ENCODE assay signal across 1 cellular context in genomic region chr2:159615187-159615935, GRCh38.
TF ChIP-seq lines count a peak whose summit lies in the region.

No MANE protein-coding gene starts in this region.

TF ChIP-seq in HepG2, 621 proteins besides CTCF, POLR2A, EP300 and RAD21 (continued from another document and continues in another):
- TF ChIP-seq, protein P1, sequence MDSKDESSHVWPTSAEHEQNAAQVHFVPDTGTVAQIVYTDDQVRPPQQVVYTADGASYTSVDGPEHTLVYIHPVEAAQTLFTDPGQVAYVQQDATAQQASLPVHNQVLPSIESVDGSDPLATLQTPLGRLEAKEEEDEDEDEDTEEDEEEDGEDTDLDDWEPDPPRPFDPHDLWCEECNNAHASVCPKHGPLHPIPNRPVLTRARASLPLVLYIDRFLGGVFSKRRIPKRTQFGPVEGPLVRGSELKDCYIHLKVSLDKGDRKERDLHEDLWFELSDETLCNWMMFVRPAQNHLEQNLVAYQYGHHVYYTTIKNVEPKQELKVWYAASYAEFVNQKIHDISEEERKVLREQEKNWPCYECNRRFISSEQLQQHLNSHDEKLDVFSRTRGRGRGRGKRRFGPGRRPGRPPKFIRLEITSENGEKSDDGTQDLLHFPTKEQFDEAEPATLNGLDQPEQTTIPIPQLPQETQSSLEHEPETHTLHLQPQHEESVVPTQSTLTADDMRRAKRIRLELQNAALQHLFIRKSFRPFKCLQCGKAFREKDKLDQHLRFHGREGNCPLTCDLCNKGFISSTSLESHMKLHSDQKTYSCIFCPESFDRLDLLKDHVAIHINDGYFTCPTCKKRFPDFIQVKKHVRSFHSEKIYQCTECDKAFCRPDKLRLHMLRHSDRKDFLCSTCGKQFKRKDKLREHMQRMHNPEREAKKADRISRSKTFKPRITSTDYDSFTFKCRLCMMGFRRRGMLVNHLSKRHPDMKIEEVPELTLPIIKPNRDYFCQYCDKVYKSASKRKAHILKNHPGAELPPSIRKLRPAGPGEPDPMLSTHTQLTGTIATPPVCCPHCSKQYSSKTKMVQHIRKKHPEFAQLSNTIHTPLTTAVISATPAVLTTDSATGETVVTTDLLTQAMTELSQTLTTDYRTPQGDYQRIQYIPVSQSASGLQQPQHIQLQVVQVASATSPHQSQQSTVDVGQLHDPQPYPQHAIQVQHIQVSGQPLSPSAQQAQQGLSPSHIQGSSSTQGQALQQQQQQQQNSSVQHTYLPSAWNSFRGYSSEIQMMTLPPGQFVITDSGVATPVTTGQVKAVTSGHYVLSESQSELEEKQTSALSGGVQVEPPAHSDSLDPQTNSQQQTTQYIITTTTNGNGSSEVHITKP (CRISPR knock-in tag; IDR thresholded peaks at IDR 0.05; ENCODE audit: low read depth), result peak; percentile 74
- peak; percentile 31; the same call in 1 of the 2 replicates for TF ChIP-seq DR1 (CRISPR knock-in tag; IDR thresholded peaks at IDR 0.05)
- 0 out of 2 replicates have a peak, but pooled peaks have one; percentile 35 for TF ChIP-seq ATF2 (CRISPR knock-in tag; IDR thresholded peaks at IDR 0.05)
- no peak for TF ChIP-seq DPF2 (CRISPR knock-in tag; IDR thresholded peaks at IDR 0.05; ENCODE audit: borderline replicate concordance, low read depth)
- TF ChIP-seq ZNF501 (CRISPR knock-in tag; IDR thresholded peaks at IDR 0.05), result peak; percentile 70; the same call in 1 of the 2 replicates
- TF ChIP-seq JARID2 (CRISPR knock-in tag; IDR thresholded peaks at IDR 0.05; ENCODE audit: insufficient replicate concordance), result no peak
- TF ChIP-seq HIC2 (CRISPR knock-in tag; IDR thresholded peaks at IDR 0.05; ENCODE audit: low read depth), result no peak
- no peak for TF ChIP-seq ZNF3 (CRISPR knock-in tag; IDR thresholded peaks at IDR 0.05)
- TF ChIP-seq AHR (CRISPR knock-in tag; IDR thresholded peaks at IDR 0.05), result 0 out of 2 replicates have a peak, but pooled peaks have one; percentile 86
- TF ChIP-seq HNRNPL (IDR thresholded peaks at IDR 0.05; ENCODE audit: low read depth, low read length), result 0 out of 2 replicates have a peak, but pooled peaks have one; percentile 60
- peak; percentile 90 for TF ChIP-seq HOMEZ (CRISPR knock-in tag; IDR thresholded peaks at IDR 0.05; ENCODE audit: low read depth)
- TF ChIP-seq, protein P2, sequence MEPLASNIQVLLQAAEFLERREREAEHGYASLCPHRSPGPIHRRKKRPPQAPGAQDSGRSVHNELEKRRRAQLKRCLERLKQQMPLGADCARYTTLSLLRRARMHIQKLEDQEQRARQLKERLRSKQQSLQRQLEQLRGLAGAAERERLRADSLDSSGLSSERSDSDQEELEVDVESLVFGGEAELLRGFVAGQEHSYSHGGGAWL (CRISPR knock-in tag; IDR thresholded peaks at IDR 0.05), result peak; percentile 88; the same call in 1 of the 2 replicates
- peak; percentile 66; the same call in 1 of the 2 replicates for TF ChIP-seq ZFP91 (CRISPR knock-in tag; IDR thresholded peaks at IDR 0.05; ENCODE audit: borderline replicate concordance)
- peak; percentile 71; the same call in 1 of the 2 replicates for TF ChIP-seq ATF7-NPFF (CRISPR knock-in tag; IDR thresholded peaks at IDR 0.05; ENCODE audit: low read depth)
- TF ChIP-seq, protein P3, sequence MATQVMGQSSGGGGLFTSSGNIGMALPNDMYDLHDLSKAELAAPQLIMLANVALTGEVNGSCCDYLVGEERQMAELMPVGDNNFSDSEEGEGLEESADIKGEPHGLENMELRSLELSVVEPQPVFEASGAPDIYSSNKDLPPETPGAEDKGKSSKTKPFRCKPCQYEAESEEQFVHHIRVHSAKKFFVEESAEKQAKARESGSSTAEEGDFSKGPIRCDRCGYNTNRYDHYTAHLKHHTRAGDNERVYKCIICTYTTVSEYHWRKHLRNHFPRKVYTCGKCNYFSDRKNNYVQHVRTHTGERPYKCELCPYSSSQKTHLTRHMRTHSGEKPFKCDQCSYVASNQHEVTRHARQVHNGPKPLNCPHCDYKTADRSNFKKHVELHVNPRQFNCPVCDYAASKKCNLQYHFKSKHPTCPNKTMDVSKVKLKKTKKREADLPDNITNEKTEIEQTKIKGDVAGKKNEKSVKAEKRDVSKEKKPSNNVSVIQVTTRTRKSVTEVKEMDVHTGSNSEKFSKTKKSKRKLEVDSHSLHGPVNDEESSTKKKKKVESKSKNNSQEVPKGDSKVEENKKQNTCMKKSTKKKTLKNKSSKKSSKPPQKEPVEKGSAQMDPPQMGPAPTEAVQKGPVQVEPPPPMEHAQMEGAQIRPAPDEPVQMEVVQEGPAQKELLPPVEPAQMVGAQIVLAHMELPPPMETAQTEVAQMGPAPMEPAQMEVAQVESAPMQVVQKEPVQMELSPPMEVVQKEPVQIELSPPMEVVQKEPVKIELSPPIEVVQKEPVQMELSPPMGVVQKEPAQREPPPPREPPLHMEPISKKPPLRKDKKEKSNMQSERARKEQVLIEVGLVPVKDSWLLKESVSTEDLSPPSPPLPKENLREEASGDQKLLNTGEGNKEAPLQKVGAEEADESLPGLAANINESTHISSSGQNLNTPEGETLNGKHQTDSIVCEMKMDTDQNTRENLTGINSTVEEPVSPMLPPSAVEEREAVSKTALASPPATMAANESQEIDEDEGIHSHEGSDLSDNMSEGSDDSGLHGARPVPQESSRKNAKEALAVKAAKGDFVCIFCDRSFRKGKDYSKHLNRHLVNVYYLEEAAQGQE (IDR thresholded peaks at IDR 0.05; ENCODE audit: borderline replicate concordance in 1 of 2, low read depth in 1 of 2, low read length in 2 of 2), result peak in 1 of 2 experiments; percentile 78; a peak in 2 of 4 replicates
- TF ChIP-seq TMF1 (CRISPR knock-in tag; IDR thresholded peaks at IDR 0.05; ENCODE audit: low read depth), result no peak
- TF ChIP-seq, protein P4, sequence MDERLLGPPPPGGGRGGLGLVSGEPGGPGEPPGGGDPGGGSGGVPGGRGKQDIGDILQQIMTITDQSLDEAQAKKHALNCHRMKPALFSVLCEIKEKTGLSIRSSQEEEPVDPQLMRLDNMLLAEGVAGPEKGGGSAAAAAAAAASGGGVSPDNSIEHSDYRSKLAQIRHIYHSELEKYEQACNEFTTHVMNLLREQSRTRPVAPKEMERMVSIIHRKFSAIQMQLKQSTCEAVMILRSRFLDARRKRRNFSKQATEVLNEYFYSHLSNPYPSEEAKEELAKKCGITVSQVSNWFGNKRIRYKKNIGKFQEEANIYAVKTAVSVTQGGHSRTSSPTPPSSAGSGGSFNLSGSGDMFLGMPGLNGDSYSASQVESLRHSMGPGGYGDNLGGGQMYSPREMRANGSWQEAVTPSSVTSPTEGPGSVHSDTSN (CRISPR knock-in tag; IDR thresholded peaks at IDR 0.05), result no peak
- peak; percentile 76 for TF ChIP-seq ZNF749 (CRISPR knock-in tag; IDR thresholded peaks at IDR 0.05; ENCODE audit: borderline replicate concordance)
- TF ChIP-seq PHF8 (CRISPR knock-in tag; IDR thresholded peaks at IDR 0.05), result peak; percentile 84
- TF ChIP-seq ZFYVE20 (CRISPR knock-in tag; IDR thresholded peaks at IDR 0.05; ENCODE audit: borderline replicate concordance, low read depth), result peak; percentile 79; the same call in 1 of the 2 replicates
- no peak for TF ChIP-seq FOSL1 (CRISPR knock-in tag; IDR thresholded peaks at IDR 0.05; ENCODE audit: borderline replicate concordance)
- peak; percentile 74; the same call in 1 of the 2 replicates for TF ChIP-seq CHD2 (IDR thresholded peaks at IDR 0.05; ENCODE audit: low read depth, low read length)
- TF ChIP-seq, protein P5, sequence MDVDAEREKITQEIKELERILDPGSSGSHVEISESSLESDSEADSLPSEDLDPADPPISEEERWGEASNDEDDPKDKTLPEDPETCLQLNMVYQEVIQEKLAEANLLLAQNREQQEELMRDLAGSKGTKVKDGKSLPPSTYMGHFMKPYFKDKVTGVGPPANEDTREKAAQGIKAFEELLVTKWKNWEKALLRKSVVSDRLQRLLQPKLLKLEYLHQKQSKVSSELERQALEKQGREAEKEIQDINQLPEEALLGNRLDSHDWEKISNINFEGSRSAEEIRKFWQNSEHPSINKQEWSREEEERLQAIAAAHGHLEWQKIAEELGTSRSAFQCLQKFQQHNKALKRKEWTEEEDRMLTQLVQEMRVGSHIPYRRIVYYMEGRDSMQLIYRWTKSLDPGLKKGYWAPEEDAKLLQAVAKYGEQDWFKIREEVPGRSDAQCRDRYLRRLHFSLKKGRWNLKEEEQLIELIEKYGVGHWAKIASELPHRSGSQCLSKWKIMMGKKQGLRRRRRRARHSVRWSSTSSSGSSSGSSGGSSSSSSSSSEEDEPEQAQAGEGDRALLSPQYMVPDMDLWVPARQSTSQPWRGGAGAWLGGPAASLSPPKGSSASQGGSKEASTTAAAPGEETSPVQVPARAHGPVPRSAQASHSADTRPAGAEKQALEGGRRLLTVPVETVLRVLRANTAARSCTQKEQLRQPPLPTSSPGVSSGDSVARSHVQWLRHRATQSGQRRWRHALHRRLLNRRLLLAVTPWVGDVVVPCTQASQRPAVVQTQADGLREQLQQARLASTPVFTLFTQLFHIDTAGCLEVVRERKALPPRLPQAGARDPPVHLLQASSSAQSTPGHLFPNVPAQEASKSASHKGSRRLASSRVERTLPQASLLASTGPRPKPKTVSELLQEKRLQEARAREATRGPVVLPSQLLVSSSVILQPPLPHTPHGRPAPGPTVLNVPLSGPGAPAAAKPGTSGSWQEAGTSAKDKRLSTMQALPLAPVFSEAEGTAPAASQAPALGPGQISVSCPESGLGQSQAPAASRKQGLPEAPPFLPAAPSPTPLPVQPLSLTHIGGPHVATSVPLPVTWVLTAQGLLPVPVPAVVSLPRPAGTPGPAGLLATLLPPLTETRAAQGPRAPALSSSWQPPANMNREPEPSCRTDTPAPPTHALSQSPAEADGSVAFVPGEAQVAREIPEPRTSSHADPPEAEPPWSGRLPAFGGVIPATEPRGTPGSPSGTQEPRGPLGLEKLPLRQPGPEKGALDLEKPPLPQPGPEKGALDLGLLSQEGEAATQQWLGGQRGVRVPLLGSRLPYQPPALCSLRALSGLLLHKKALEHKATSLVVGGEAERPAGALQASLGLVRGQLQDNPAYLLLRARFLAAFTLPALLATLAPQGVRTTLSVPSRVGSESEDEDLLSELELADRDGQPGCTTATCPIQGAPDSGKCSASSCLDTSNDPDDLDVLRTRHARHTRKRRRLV (CRISPR knock-in tag; IDR thresholded peaks at IDR 0.05), result peak; percentile 38; the same call in 1 of the 2 replicates
- no peak for TF ChIP-seq CC2D1A (CRISPR knock-in tag; IDR thresholded peaks at IDR 0.05)
- peak; percentile 31; the same call in 1 of the 2 replicates for TF ChIP-seq GFI1 (CRISPR knock-in tag; IDR thresholded peaks at IDR 0.05; ENCODE audit: borderline replicate concordance)
- peak; percentile 75 for TF ChIP-seq HNRNPH1 (optimal IDR thresholded peaks at IDR 0.05; ENCODE audit: low read depth, low read length)
- TF ChIP-seq CHCHD3 (CRISPR knock-in tag; IDR thresholded peaks at IDR 0.05), result 0 out of 2 replicates have a peak, but pooled peaks have one; percentile 79
